Comparison of ENCODE assay signal across 2 cellular contexts in the genomic region with DNA sequence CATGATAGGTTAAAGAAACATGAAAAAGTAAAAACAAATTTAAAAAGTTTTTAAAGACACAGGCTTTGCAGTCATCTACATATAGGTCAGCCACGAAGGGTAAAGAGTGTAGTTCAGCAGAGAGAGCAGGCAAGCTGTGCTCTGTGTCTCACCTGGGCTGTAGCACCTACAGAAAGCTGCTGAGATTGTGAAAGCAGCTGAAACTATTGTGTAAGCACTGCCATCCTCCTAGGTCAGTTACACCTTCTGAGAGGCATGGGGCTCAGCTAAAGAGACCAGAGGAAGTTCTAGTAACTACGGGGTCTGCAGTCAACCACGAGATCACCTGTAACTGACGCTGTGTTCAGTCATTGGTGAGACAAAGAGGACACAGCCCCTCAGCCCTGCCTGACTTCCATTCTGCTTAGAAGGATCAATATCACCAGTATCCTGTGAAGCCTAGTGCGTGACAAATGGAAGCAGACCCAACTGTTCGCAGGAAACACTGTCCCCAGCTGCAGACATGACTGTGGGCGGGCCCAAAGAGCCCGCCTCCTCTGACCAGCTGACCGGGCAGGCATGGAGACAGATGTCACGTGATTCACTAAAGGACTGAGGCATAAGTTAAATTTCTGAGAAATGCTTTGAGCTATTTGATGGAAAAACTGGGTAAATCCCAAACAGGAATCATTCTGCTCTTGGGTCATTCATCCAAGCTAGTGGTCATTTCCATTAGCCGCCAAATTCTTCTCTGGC.
TF ChIP-seq lines count a peak whose summit lies in the region.

No MANE protein-coding gene starts in this region.

TF ChIP-seq in A549, 52 proteins besides CTCF, POLR2A, EP300 and RAD21:
- TF ChIP-seq JUNB (IDR thresholded peaks at IDR 0.05) (no peak), MYC (IDR thresholded peaks at IDR 0.05; ENCODE audit: borderline replicate concordance, low read length) (no peak), RNF2 (IDR thresholded peaks at IDR 0.05; ENCODE audit: borderline replicate concordance, low read depth) (no peak)
- TF ChIP-seq, protein P1, sequence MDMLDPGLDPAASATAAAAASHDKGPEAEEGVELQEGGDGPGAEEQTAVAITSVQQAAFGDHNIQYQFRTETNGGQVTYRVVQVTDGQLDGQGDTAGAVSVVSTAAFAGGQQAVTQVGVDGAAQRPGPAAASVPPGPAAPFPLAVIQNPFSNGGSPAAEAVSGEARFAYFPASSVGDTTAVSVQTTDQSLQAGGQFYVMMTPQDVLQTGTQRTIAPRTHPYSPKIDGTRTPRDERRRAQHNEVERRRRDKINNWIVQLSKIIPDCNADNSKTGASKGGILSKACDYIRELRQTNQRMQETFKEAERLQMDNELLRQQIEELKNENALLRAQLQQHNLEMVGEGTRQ (IDR thresholded peaks at IDR 0.05) = peak; percentile 84

TF ChIP-seq in H1, 55 proteins besides CTCF, POLR2A, EP300 and RAD21:
- TF ChIP-seq, protein P1 (IDR thresholded peaks at IDR 0.05; ENCODE audit: low read length) = peak; percentile 63
- TF ChIP-seq KDM5A (IDR thresholded peaks at IDR 0.05; ENCODE audit: low read length) = no peak
